8 cellular contexts compared by ENCODE assay signal in the genomic region with DNA sequence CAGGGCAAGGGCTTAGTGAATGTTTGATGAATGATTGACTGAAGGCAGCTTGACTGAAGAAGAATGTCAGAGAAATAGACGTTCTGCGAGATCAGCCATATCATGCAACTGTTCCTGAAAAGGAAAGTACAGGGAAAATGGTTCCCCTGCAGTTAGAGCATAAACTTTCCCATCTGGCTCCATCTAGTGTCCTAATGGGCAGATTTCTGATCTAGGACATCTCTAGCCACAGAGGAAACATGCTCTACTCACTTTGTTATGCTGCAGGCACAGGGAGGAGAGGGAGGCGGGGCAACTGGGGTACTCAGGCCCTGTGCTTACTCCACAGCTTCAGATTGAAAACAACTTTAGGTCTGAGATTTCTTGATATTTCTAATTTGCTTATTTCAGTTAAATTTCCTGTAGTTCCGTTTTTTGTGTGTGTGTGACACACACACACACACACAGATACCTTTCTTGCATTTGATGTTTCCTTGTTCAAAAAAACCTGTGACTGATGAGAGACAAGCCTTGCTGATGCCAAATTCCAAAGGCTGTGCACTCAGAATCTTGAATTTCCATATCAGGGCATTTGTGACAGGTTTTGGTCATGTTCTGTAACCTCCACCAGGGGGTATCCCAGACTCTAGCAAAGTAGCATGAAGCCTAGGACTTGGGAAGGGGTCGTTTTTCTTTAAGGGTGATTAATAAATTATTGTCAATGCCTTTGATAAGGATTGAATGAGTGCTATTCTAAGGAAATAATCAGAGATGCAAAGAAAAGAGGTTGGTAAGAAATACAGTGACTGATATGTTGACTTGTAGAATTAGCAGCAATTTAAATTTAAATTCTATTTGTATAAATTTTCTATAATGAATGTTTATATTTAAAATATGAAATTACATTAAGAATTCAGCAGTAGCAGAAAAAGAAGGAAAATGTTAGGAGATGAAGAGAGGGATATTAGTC.
DNase-seq lines count a peak whose midpoint lies in the region; ATAC-seq, FAIRE-seq and TF ChIP-seq lines count a peak whose summit lies in the region.

No MANE protein-coding gene starts in this region.

- TF ChIP-seq CTCF in H1 (IDR thresholded peaks at IDR 0.05; ENCODE audit: control extremely low read depth in 1 of 3, insufficient read depth in 1 of 3, low read depth in 1 of 3, low read length in 3 of 3) = peak in 2 of 3 experiments; percentile 45 to 56; a peak in 3 of 4 replicates

- H3K27me3 ChIP-seq in BLaER1 treated with 17β-estradiol and CSF1 and Interleukin-3, amounts not matched to agents 10 nM and 100 nM = no peaks in the 10 kb centered on the region
- peaks cover 0 to 2% (median 0%) of the 10 kb centered on the region in 4 experiments; a peak in 1 of 7 replicates for H3K27me3 ChIP-seq in H1 (replicated peaks in 1 of 4; ENCODE audit: control insufficient read depth in 3 of 4, extremely low read depth in 1 of 4, insufficient read depth in 3 of 4, low read length in 3 of 4)

- no peaks in the 10 kb centered on the region for H3K79me1 ChIP-seq in H1 (ENCODE audit: low read depth, low read length)

- peak overlapping the region; percentile 19 to 63 (median 50) for H3K4me2 ChIP-seq in BLaER1 treated with 17β-estradiol and CSF1 and Interleukin-3, amounts not matched to agents 10 nM and 100 nM
- H3K4me2 ChIP-seq in H1 (ENCODE audit: insufficient read depth in 1 of 2, low read depth in 2 of 2, low read length in 2 of 2) = no peak overlapping the region

- no peaks in the 10 kb centered on the region for H3K23me2 ChIP-seq in H1 (ENCODE audit: low read depth, low read length)

- peak; percentile 58 to 68 for TF ChIP-seq RAD21 in H1 (IDR thresholded peaks at IDR 0.05 in 1 of 2, conservative IDR thresholded peaks at IDR 0.05 in 1 of 2; ENCODE audit: low read depth in 2 of 2, low read length in 2 of 2)

- H3K4me1 ChIP-seq in BLaER1 treated with 17β-estradiol and CSF1 and Interleukin-3, amounts not matched to agents 10 nM and 100 nM = peaks cover 16 to 28% (median 22%) of the 10 kb centered on the region in 10 experiments
- peaks cover 0 to 2% (median 0%) of the 10 kb centered on the region in 4 experiments; a peak in 2 of 7 replicates for H3K4me1 ChIP-seq in H1 (replicated peaks in 1 of 4; ENCODE audit: control insufficient read depth in 3 of 4, insufficient read depth in 4 of 4, low read length in 3 of 4)

- H3K27ac ChIP-seq in BLaER1 treated with 17β-estradiol and CSF1 and Interleukin-3, amounts not matched to agents 10 nM and 100 nM = peak overlapping the region in 9 of 11 experiments; percentile 23 to 73 (median 56); a peak in 16 of 22 replicates
- H3K27ac ChIP-seq in H1 (ENCODE audit: low read depth, low read length) = no peak overlapping the region

- H2BK5ac ChIP-seq in H1 (ENCODE audit: low read depth, low read length) = no peak overlapping the region

- POLR2A ChIA-PET in H1 (lab: Charles Lee; ENCODE audit: partially characterized antibody) = no interaction called here

- peak; percentile 92 for DNase-seq in NCI-H82 (lab: John Stamatoyannopoulos, UW)
- DNase-seq in H1 (ENCODE audit: low read depth in 1 of 2, low spot score in 2 of 2) = peak; percentile 27 to 54
- DNase-seq in non-pigmented ciliary epithelial cell (ENCODE audit: low read depth) = peak; percentile 30
- no peak for DNase-seq in activated effector memory CD4-positive, alpha-beta T cell treated with Interleukin-2 at 50 U/mL for 16 hours

- no peaks in the 10 kb centered on the region for H3K36me3 ChIP-seq in BLaER1 treated with 17β-estradiol and CSF1 and Interleukin-3, amounts not matched to agents 10 nM and 100 nM
- H3K36me3 ChIP-seq in H1 (ENCODE audit: control insufficient read depth in 2 of 4, insufficient read depth in 4 of 4, low read length in 3 of 4) = no peaks in the 10 kb centered on the region

- CTCF ChIA-PET in H1 (lab: Charles Lee; ENCODE audit: partially characterized antibody) = interaction anchor here (0.8 to 1.1 kb wide), 6 partner anchors 11 to 1418 kb away, joined by 3 to 4 read pairs (median 3); no protein-coding TSS in a partner anchor

- peak overlapping the region in 8 of 11 experiments; percentile 8 to 53 (median 28); a peak in 8 of 22 replicates for H3K9ac ChIP-seq in BLaER1 treated with 17β-estradiol and CSF1 and Interleukin-3, amounts not matched to agents 10 nM and 100 nM
- H3K9ac ChIP-seq in H1 (replicated peaks in 1 of 4; ENCODE audit: extremely low read depth in 1 of 4, low read depth in 3 of 4, low read length in 3 of 4) = no peak overlapping the region

- 47% methylated on average over 5 of the region's 5 CpGs; no CpG with 5 or more reads in 1 of the 2 experiments for WGBS in H1 (ENCODE audit: extremely low coverage in 1 of 2, insufficient coverage in 1 of 2, insufficient read length in 1 of 2, insufficient replicate concordance in 2 of 2, low coverage in 1 of 2, low lambda C conversion rate in 2 of 2, missing lambda C conversion rate in 1 of 2), 2 experiments

- no peak for TF ChIP-seq EP300 in H1 (IDR thresholded peaks at IDR 0.05; ENCODE audit: borderline replicate concordance in 1 of 2, low read depth in 2 of 2, low read length in 2 of 2)

- H3K4ac ChIP-seq in H1 (replicated peaks; ENCODE audit: insufficient read length, low read depth, low read length) = no peak overlapping the region

- H3K14ac ChIP-seq in H1 (ENCODE audit: insufficient read length) = no peak overlapping the region

- no peak overlapping the region for H2BK120ac ChIP-seq in H1 (replicated peaks; ENCODE audit: low read depth, low read length)

- no peak overlapping the region for H2BK12ac ChIP-seq in H1 (ENCODE audit: low read depth, low read length)

- peak; percentile 83 for FAIRE-seq in H1 (lab: Jason Lieb, UNC)

- no peaks in the 10 kb centered on the region for H3K79me2 ChIP-seq in H1 (ENCODE audit: control insufficient read depth in 1 of 2, insufficient read depth in 2 of 2, low read length in 2 of 2)

- no peak overlapping the region for H4K8ac ChIP-seq in H1 (ENCODE audit: extremely low read depth, insufficient read depth, low read length)

- no peak overlapping the region for H3K56ac ChIP-seq in H1 (replicated peaks; ENCODE audit: insufficient read length, low read depth, low read length)

- 0 out of 2 replicates have a peak overlapping the region, but pooled peaks have one; percentile 37 for H2BK15ac ChIP-seq in H1 (ENCODE audit: low read length)

- H4K20me1 ChIP-seq in BLaER1 treated with 17β-estradiol and CSF1 and Interleukin-3, amounts not matched to agents 10 nM and 100 nM = no peaks in the 10 kb centered on the region
- no peaks in the 10 kb centered on the region for H4K20me1 ChIP-seq in H1 (replicated peaks in 1 of 2; ENCODE audit: control insufficient read depth in 1 of 2, insufficient read depth in 2 of 2, low read length in 2 of 2)

- no peak for TF ChIP-seq POLR2A in H1 (IDR thresholded peaks at IDR 0.05; ENCODE audit: control extremely low read depth in 1 of 2, low read depth in 2 of 2, low read length in 2 of 2)

- H4K5ac ChIP-seq in H1 (ENCODE audit: insufficient read length, low read depth, low read length) = no peak overlapping the region

- ATAC-seq in HG03175 (IDR thresholded peaks at IDR 0.05; ENCODE audit: unreplicated experiment) (peak; percentile 57), HG03378 (IDR thresholded peaks at IDR 0.05; ENCODE audit: unreplicated experiment) (no peak), GM18517 (IDR thresholded peaks at IDR 0.05; ENCODE audit: unreplicated experiment) (no peak)

- no peak overlapping the region for H4K91ac ChIP-seq in H1 (replicated peaks; ENCODE audit: insufficient read length, low read length)

- H3K4me3 ChIP-seq in BLaER1 treated with 17β-estradiol and CSF1 and Interleukin-3, amounts not matched to agents 10 nM and 100 nM = no peak overlapping the region
- H3K4me3 ChIP-seq in H1 (ENCODE audit: extremely low read depth in 1 of 4, insufficient read depth in 2 of 4, low read depth in 3 of 4, low read length in 4 of 4) = no peak overlapping the region

- peak overlapping the region; percentile 97 for H2AFZ ChIP-seq in H1 (ENCODE audit: low read length)

- no peak overlapping the region for H2BK20ac ChIP-seq in H1 (ENCODE audit: low read length)

- H3K23ac ChIP-seq in H1 (ENCODE audit: insufficient read length) = no peak overlapping the region

- no peaks in the 10 kb centered on the region for H3K9me3 ChIP-seq in BLaER1 treated with 17β-estradiol and CSF1 and Interleukin-3, amounts not matched to agents 10 nM and 100 nM (replicated peaks in 1 of 11)
- H3K9me3 ChIP-seq in H1 (ENCODE audit: insufficient read depth in 2 of 2, low read depth in 1 of 2, low read length in 1 of 2) = peaks cover 4% of the 10 kb centered on the region in 2 experiments; a peak in 2 of 4 replicates

- H3K18ac ChIP-seq in H1 (ENCODE audit: extremely low read depth, low read length) = no peak overlapping the region

- no peak overlapping the region for H2AK5ac ChIP-seq in H1 (ENCODE audit: low read depth, low read length)

TF ChIP-seq in H1, 55 proteins besides CTCF, POLR2A, EP300 and RAD21:
- TF ChIP-seq YY1 (IDR thresholded peaks at IDR 0.05; ENCODE audit: low read depth, low read length) = peak; percentile 77
- TF ChIP-seq, protein P1, sequence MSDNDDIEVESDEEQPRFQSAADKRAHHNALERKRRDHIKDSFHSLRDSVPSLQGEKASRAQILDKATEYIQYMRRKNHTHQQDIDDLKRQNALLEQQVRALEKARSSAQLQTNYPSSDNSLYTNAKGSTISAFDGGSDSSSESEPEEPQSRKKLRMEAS (IDR thresholded peaks at IDR 0.05) = no peak
TF ChIP-seq in H1: peak in this region for 1.

Comparison
In these comparisons a context has a peak if more than half of its experiments do, and no peak if none do; other contexts are left out.
1. H3K4me2 ChIP-seq: peak in BLaER1 treated with 17β-estradiol and CSF1 and Interleukin-3, amounts not matched to agents 10 nM and 100 nM (11 of 11); none in H1 (0 of 2).
2. H3K9ac ChIP-seq: peak in BLaER1 treated with 17β-estradiol and CSF1 and Interleukin-3, amounts not matched to agents 10 nM and 100 nM (8 of 11); none in H1 (0 of 4).